Comparison of ENCODE assay signal across 16 cellular contexts in genomic region chr4:57132746-57133142, GRCh38.
"Had no signal": no experiment of that assay in that cellular context is flagged by ENCODE, and none has a peak within 500 bp of the region (broad histone marks: within the 10 kb centered on the region; RNA-seq: fewer than 3 reads in every experiment).

No MANE protein-coding gene starts in this region.

- H3K4me3 ChIP-seq: adrenal gland, lower lobe of right lung, mucosa of descending colon, sigmoid colon, suprapubic skin, upper lobe of right lung had no signal

- H3K9me3 Mint-ChIP-seq: activated CD4-positive, alpha-beta T cell treated with anti-CD3 and anti-CD28 coated beads, Interleukin-2, amount 10 ng/mL, durations not matched to agents 7 days and 5 days; activated T-helper 2 cell treated with anti-CD3 and anti-CD28 coated beads, Interferon-gamma antibody, Interleukin-2, Interleukin-4, amounts not matched to agents 10 μg/mL and 5 μg/mL and 100 μg/mL, durations not matched to agents 14 hours and 24 hours and 36 hours; natural killer cell treated with Interleukin-12 subunit alpha and Interleukin-12 subunit beta and Interleukin-15 and Interleukin-18, amount 100 ng/mL, for 72 hours had no signal

- H3K27me3 Mint-ChIP-seq: natural killer cell treated with Interleukin-12 subunit alpha and Interleukin-12 subunit beta and Interleukin-15 and Interleukin-18, amount 100 ng/mL, for 72 hours had no signal

- H3K9me3 ChIP-seq: adrenal gland, lower lobe of right lung, mucosa of descending colon, sigmoid colon, suprapubic skin, upper lobe of right lung had no signal

- H3K27ac ChIP-seq: adrenal gland, lower lobe of right lung, suprapubic skin, upper lobe of right lung had no signal

- H3K4me1 Mint-ChIP-seq: activated CD4-positive, alpha-beta T cell treated with anti-CD3 and anti-CD28 coated beads, Interleukin-2, amount 10 ng/mL, durations not matched to agents 7 days and 5 days had no signal

- H3K4me1 ChIP-seq: adrenal gland, suprapubic skin had no signal

- H3K27me3 ChIP-seq: adrenal gland, sigmoid colon, suprapubic skin, upper lobe of right lung had no signal

- H3K27ac Mint-ChIP-seq: activated CD4-positive, alpha-beta T cell treated with anti-CD3 and anti-CD28 coated beads, Interleukin-2, amount 10 ng/mL, durations not matched to agents 7 days and 5 days; activated T-helper 2 cell treated with anti-CD3 and anti-CD28 coated beads, Interferon-gamma antibody, Interleukin-2, Interleukin-4, amounts not matched to agents 10 μg/mL and 5 μg/mL and 100 μg/mL, durations not matched to agents 14 hours and 24 hours and 36 hours; effector memory CD8-positive, alpha-beta T cell; natural killer cell treated with Interleukin-12 subunit alpha and Interleukin-12 subunit beta and Interleukin-15 and Interleukin-18, amount 100 ng/mL, for 72 hours had no signal

- H3K36me3 Mint-ChIP-seq: natural killer cell treated with Interleukin-12 subunit alpha and Interleukin-12 subunit beta and Interleukin-15 and Interleukin-18, amount 100 ng/mL, for 72 hours had no signal

- H3K36me3 ChIP-seq: adrenal gland, lower lobe of right lung, sigmoid colon, suprapubic skin, upper lobe of right lung had no signal

- DNase-seq: activated CD4-positive, alpha-beta T cell treated with anti-CD3 and anti-CD28 coated beads, Interleukin-2, amount 10 ng/mL, durations not matched to agents 7 days and 5 days; activated CD4-positive, CD25-positive, alpha-beta regulatory T cell; activated naive CD4-positive, alpha-beta T cell treated with anti-CD3 and anti-CD28 coated beads, Interleukin-2, amount 50 U/mL, for 16 hours; adrenal gland; central memory CD4-positive, alpha-beta T cell; effector memory CD8-positive, alpha-beta T cell; left cardiac atrium; lower lobe of right lung; mucosa of descending colon; sigmoid colon; stimulated activated CD4-positive, alpha-beta T cell treated with anti-CD3 and anti-CD28 coated beads, Interleukin-2, amount 100 ng/mL, for 48 hours; stimulated activated naive CD4-positive, alpha-beta T cell treated with Interleukin-2 at 50 U/mL for 16 hours; upper lobe of right lung had no signal

- H3K4me3 Mint-ChIP-seq: activated CD4-positive, alpha-beta T cell treated with anti-CD3 and anti-CD28 coated beads, Interleukin-2, amount 10 ng/mL, durations not matched to agents 7 days and 5 days; effector memory CD8-positive, alpha-beta T cell; natural killer cell treated with Interleukin-12 subunit alpha and Interleukin-12 subunit beta and Interleukin-15 and Interleukin-18, amount 100 ng/mL, for 72 hours had no signal
